ENCODE assay signal across 14 cellular contexts in the genomic region with DNA sequence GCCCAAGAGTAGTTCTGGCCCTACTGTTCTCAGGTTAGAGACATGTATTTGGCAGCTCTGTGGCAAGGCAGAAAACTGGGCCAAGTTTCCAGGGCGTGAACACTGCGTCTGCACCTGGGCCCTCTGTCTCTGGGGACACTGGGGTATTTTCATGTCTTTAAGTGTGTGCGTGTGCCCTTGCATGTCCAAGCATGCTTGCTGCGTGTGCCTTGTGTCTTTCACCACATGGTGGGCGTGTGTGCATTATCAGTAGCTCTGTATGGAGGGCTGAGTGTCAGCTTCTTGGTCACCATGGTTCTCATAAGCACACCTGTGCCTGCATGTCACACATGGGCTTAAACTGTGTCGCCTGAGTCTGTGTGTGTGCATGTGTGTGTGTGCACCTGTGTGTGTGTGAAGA.
A peak's percentile ranks its signal among the peaks of the same experiment; 100 is the strongest.
DNase-seq lines count a peak whose midpoint lies in the region; ATAC-seq lines count a peak whose summit lies in the region.
"Had no signal": no experiment of that assay in that cellular context is flagged by ENCODE, and none has a peak within 500 bp of the region (broad histone marks: within the 10 kb centered on the region; RNA-seq: fewer than 3 reads in every experiment).

No MANE protein-coding gene starts in this region.

- peak; percentile 90 for ATAC-seq in GM18499 (IDR thresholded peaks at IDR 0.05; ENCODE audit: insufficient read depth, unreplicated experiment)
- peak; percentile 76 for ATAC-seq in GM21360 (IDR thresholded peaks at IDR 0.05; ENCODE audit: unreplicated experiment)
- peak; percentile 79 for ATAC-seq in HG03064 (IDR thresholded peaks at IDR 0.05; ENCODE audit: low read depth, unreplicated experiment)
- ATAC-seq: activated T-cell treated with anti-CD3 and anti-CD28 coated beads, Interleukin-2, amount 50 U/mL, for 4 hours; CD8-positive, alpha-beta T cell; gastrocnemius medialis; GM23338 had no signal

- no peaks in the 10 kb centered on the region for H3K4me1 ChIP-seq in SJCRH30

- no peaks in the 10 kb centered on the region for H3K9me3 ChIP-seq in SJCRH30 (replicated peaks)
- H3K9me3 ChIP-seq: gastrocnemius medialis had no signal

- DNase-seq in SJCRH30 = peak; percentile 27 to 54
- no peak for DNase-seq in HUDEP-2 (lab: John Stamatoyannopoulos, UW; ENCODE audit: unreplicated experiment in 76 of 76)
- no peak for DNase-seq in NCI-H345 (lab: John Stamatoyannopoulos, UW)
- DNase-seq in mucosa of gallbladder (ENCODE audit: low spot score) = no peak
- DNase-seq in NCI-H510A treated with DMSO at 0.1 percent for 48 hours (lab: John Stamatoyannopoulos, UW) = no peak
- DNase-seq: activated T-cell treated with anti-CD3 and anti-CD28 coated beads, Interleukin-2, amount 50 U/mL, for 4 hours; CD8-positive, alpha-beta T cell; gastrocnemius medialis; NCI-H1417 treated with DMSO at 0.1 percent for 48 hours had no signal

- no peak overlapping the region for H3K27ac ChIP-seq in SJCRH30

- H3K27me3 ChIP-seq in SJCRH30 = no peaks in the 10 kb centered on the region
- H3K27me3 ChIP-seq: gastrocnemius medialis had no signal

- no peak overlapping the region for H3K4me3 ChIP-seq in SJCRH30
- H3K4me3 ChIP-seq: gastrocnemius medialis, GM23338, smooth muscle cell had no signal

- H3K36me3 ChIP-seq in SJCRH30 = 0 out of 2 replicates have a peak, but pooled peaks cover 2% of the 10 kb centered on the region
- H3K36me3 ChIP-seq: gastrocnemius medialis had no signal

Comparison
In these comparisons a context has a peak if more than half of its experiments do, and no peak if none do; other contexts are left out.
1. DNase-seq: peak in SJCRH30 (2 of 2); none in HUDEP-2 (0 of 76), NCI-H345 (single experiment), mucosa of gallbladder (single experiment) and NCI-H510A treated with DMSO at 0.1 percent for 48 hours (single experiment).
2. Peak in every context shown above with its lines, with median percentiles within 50 percentile points of each other: ATAC-seq.